8 cellular contexts compared by ENCODE assay signal in the genomic region with DNA sequence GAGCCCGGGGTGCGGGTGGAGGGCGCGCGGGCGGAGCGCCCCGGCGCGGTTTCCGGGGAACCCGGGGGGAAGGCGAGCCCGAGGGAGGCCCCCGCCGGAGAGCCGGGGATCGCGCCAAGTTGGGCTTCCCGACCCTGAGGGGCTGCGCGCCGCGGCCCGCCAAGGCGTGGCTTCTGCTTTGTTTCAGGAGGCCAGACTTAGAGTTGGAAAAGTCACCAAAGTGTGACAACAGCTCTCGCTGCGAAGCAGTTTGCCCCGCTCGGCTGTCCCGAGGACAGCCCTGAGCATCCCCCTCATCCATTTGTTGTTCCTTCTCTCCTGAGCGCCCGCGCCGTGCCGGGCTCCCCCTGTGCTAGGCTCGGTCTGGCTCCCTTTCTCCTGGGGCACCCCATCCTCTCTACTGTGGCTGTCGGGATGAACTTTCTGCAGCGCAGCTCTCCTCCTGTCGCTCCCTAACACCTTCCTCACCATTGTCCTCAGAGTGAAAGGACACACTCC. TPM values are rescaled to one million over a fixed set of nuclear protein-coding genes. Genes with fewer than 3 reads are reported as not detected.
DNase-seq lines count a peak whose midpoint lies in the region; ATAC-seq and TF ChIP-seq lines count a peak whose summit lies in the region.

No MANE protein-coding gene starts in this region.

- H3K27ac ChIP-seq in foreskin keratinocyte (no peak overlapping the region), parathyroid adenoma (no peak overlapping the region)

- DNase-seq in T-helper 17 cell (no peak), foreskin keratinocyte (no peak), NCI-H2227 treated with DMSO at 0.1 percent for 48 hours (lab: John Stamatoyannopoulos, UW) (no peak), SIG-M5 (lab: John Stamatoyannopoulos, UW) (no peak), SW 1271 (lab: John Stamatoyannopoulos, UW) (no peak)

- peaks cover 6% of the 10 kb centered on the region for H3K36me3 Mint-ChIP-seq in T-helper 17 cell (ENCODE audit: low read depth)

- H3K9me3 ChIP-seq in T-helper 17 cell (ENCODE audit: control insufficient read depth, low read length, poor library complexity, severe bottlenecking) = no peaks in the 10 kb centered on the region
- no peaks in the 10 kb centered on the region for H3K9me3 ChIP-seq in parathyroid adenoma (ENCODE audit: control insufficient read depth, low read length)

- H3K4me3 ChIP-seq in parathyroid adenoma (ENCODE audit: low read depth, low read length) = peak overlapping the region; percentile 66

- H3K4me1 ChIP-seq in foreskin keratinocyte (peaks cover 10% of the 10 kb centered on the region), parathyroid adenoma (no peaks in the 10 kb centered on the region)

- no peak overlapping the region for H3K9ac ChIP-seq in parathyroid adenoma

- TF ChIP-seq CTCF in foreskin keratinocyte (conservative IDR thresholded peaks at IDR 0.05) (no peak), parathyroid adenoma (IDR thresholded peaks at IDR 0.05) (no peak)

- H2AFZ ChIP-seq in parathyroid adenoma = peak overlapping the region; percentile 79

- peaks cover 50% of the 10 kb centered on the region for H3K4me1 Mint-ChIP-seq in T-helper 17 cell

- no peaks in the 10 kb centered on the region for H3K27me3 Mint-ChIP-seq in T-helper 17 cell

- peak overlapping the region; percentile 93 for H3K4me2 ChIP-seq in parathyroid adenoma (ENCODE audit: low read length)

- peak overlapping the region; percentile 99 for H3K4me3 Mint-ChIP-seq in T-helper 17 cell

- H3K79me2 ChIP-seq in parathyroid adenoma = no peaks in the 10 kb centered on the region

- no peaks in the 10 kb centered on the region for H3K36me3 ChIP-seq in parathyroid adenoma (ENCODE audit: control insufficient read depth, insufficient read depth, low read length)

- peaks cover 19% of the 10 kb centered on the region for H3K27me3 ChIP-seq in foreskin keratinocyte
- no peaks in the 10 kb centered on the region for H3K27me3 ChIP-seq in parathyroid adenoma (ENCODE audit: control insufficient read depth, insufficient read depth, low read length)

- ATAC-seq in GM18870 (IDR thresholded peaks at IDR 0.05; ENCODE audit: unreplicated experiment) (peak; percentile 16), HG02870 (IDR thresholded peaks at IDR 0.05; ENCODE audit: unreplicated experiment) (peak; percentile 30), T-helper 17 cell (peak; percentile 44), foreskin keratinocyte (peak; percentile 8)

- H3K27ac Mint-ChIP-seq in T-helper 17 cell = peak overlapping the region; percentile 100

RNA-seq across cellular contexts. Expression of gene GLIPR2, which starts 0.4 kb away (rescaled TPM):
- total RNA-seq in T-helper 17 cell = 10 to 100 TPM; 32.5 to 51.4 TPM
- 2.4 and 4.2 TPM in 2 replicates for total RNA-seq in foreskin keratinocyte
- 2.9 and 5.0 TPM in 2 replicates for polyA plus RNA-seq in foreskin keratinocyte

RNA-seq across cellular contexts. Expression of gene CCIN, which starts 32.2 kb away (rescaled TPM):
- total RNA-seq in T-helper 17 cell (1 to 10 TPM in 1 of 2 donors, under 1 TPM in 1; 0.50 to 1.4 TPM), foreskin keratinocyte (0.14 TPM in 1 of 2 replicates, not detected in the other)
- polyA plus RNA-seq in foreskin keratinocyte = 0.12 TPM in 1 of 2 replicates, not detected in the other

RNA-seq across cellular contexts. Expression of gene CLTA, which starts 53.8 kb away (rescaled TPM):
- total RNA-seq in T-helper 17 cell (10 to 100 TPM; 30.3 to 43.4 TPM), foreskin keratinocyte (249 and 260 TPM in 2 replicates)
- 307 and 311 TPM in 2 replicates for polyA plus RNA-seq in foreskin keratinocyte
